8 cellular contexts compared by ENCODE assay signal in genomic region chr9:34457266-34458012, GRCh38. TPM values are rescaled to one million over a fixed set of nuclear protein-coding genes. Genes with fewer than 3 reads are reported as not detected.
DNase-seq lines count a peak whose midpoint lies in the region; ATAC-seq and TF ChIP-seq lines count a peak whose summit lies in the region.

No MANE protein-coding gene starts in this region.

- H3K9me3 Mint-ChIP-seq in activated T-cell treated with anti-CD3 and anti-CD28 coated beads, Interleukin-2, amount 50 U/mL, for 4 hours = no peaks in the 10 kb centered on the region

- peak overlapping the region; percentile 72 for H3K9ac ChIP-seq in mucosa of stomach (ENCODE audit: low read length)

- peaks cover 4% of the 10 kb centered on the region for H3K36me3 Mint-ChIP-seq in activated T-cell treated with anti-CD3 and anti-CD28 coated beads, Interleukin-2, amount 50 U/mL, for 4 hours (ENCODE audit: insufficient read depth)

- no peaks in the 10 kb centered on the region for H3K36me3 ChIP-seq in mucosa of stomach (ENCODE audit: control insufficient read depth, insufficient read depth, low read length)
- no peaks in the 10 kb centered on the region for H3K36me3 ChIP-seq in upper lobe of right lung

- intact Hi-C loops in upper lobe of right lung (cut with DNase I) = no loop called here

- H3K4me1 ChIP-seq in mucosa of stomach (ENCODE audit: control insufficient read depth, insufficient read depth, low read length) (peaks cover 23% of the 10 kb centered on the region), upper lobe of right lung (peaks cover 14% of the 10 kb centered on the region)

- peaks cover 33% of the 10 kb centered on the region for H3K4me1 Mint-ChIP-seq in activated T-cell treated with anti-CD3 and anti-CD28 coated beads, Interleukin-2, amount 50 U/mL, for 4 hours (ENCODE audit: low read depth)

- TF ChIP-seq CTCF in fibroblast of mammary gland (conservative IDR thresholded peaks at IDR 0.05; ENCODE audit: control insufficient read depth, insufficient read depth, low read depth, low read length) = no peak
- no peak for TF ChIP-seq CTCF in upper lobe of right lung (IDR thresholded peaks at IDR 0.05)

- H3K4me3 ChIP-seq in fibroblast of mammary gland (ENCODE audit: control insufficient read depth, low read depth, low read length) (peak overlapping the region; percentile 78), mucosa of stomach (ENCODE audit: low read length) (peak overlapping the region; percentile 71), upper lobe of right lung (peak overlapping the region; percentile 82)

- peak overlapping the region; percentile 91 for H3K4me3 Mint-ChIP-seq in activated T-cell treated with anti-CD3 and anti-CD28 coated beads, Interleukin-2, amount 50 U/mL, for 4 hours

- H3K27me3 ChIP-seq in mucosa of stomach (ENCODE audit: control insufficient read depth, insufficient read depth, low read length) (peaks cover 21% of the 10 kb centered on the region), upper lobe of right lung (no peaks in the 10 kb centered on the region)

- DNase-seq in ELF-1 (ENCODE audit: low read depth, low spot score) (peak; percentile 83), NCI-H1105 (lab: John Stamatoyannopoulos, UW) (peak; percentile 24), fibroblast of mammary gland (ENCODE audit: low read depth) (peak; percentile 73), upper lobe of right lung (peak; percentile 77)
- DNase-seq in activated T-cell treated with anti-CD3 and anti-CD28 coated beads, Interleukin-2, amount 50 U/mL, for 4 hours = peak; percentile 4

- ATAC-seq in activated T-cell treated with anti-CD3 and anti-CD28 coated beads, Interleukin-2, amount 50 U/mL, for 4 hours = peak; percentile 4 to 9
- ATAC-seq in upper lobe of right lung = peak; percentile 7
- no peak for ATAC-seq in HG03439 (IDR thresholded peaks at IDR 0.05; ENCODE audit: unreplicated experiment)
- no peak for ATAC-seq in GM21360 (IDR thresholded peaks at IDR 0.05; ENCODE audit: unreplicated experiment)

- H3K27me3 Mint-ChIP-seq in activated T-cell treated with anti-CD3 and anti-CD28 coated beads, Interleukin-2, amount 50 U/mL, for 4 hours (ENCODE audit: low read depth) = no peaks in the 10 kb centered on the region

- no peaks in the 10 kb centered on the region for H3K9me3 ChIP-seq in mucosa of stomach (ENCODE audit: control insufficient read depth, low read length)
- no peaks in the 10 kb centered on the region for H3K9me3 ChIP-seq in upper lobe of right lung

- peak overlapping the region; percentile 63 for H3K27ac ChIP-seq in upper lobe of right lung

RNA-seq across cellular contexts. Expression of gene FAM219A, which starts 0.9 kb away (rescaled TPM):
- 10 to 100 TPM; 23.1 to 31.2 (median 26.4) TPM for total RNA-seq in activated T-cell treated with anti-CD3 and anti-CD28 coated beads, Interleukin-2, amount 50 U/mL, for 4 hours
- total RNA-seq in upper lobe of right lung = 28.8 TPM

RNA-seq across cellular contexts. Expression of gene DNAI1, which starts 1.2 kb away (rescaled TPM):
- total RNA-seq in activated T-cell treated with anti-CD3 and anti-CD28 coated beads, Interleukin-2, amount 50 U/mL, for 4 hours = not detected
- not detected for total RNA-seq in upper lobe of right lung

Comparison
In these comparisons a context has a peak if more than half of its experiments do, and no peak if none do; other contexts are left out.
1. DNase-seq: peak in every context shown above with its lines; median percentile 83 in ELF-1; 77 in upper lobe of right lung; 73 in fibroblast of mammary gland; 24 in NCI-H1105; 4 in activated T-cell treated with anti-CD3 and anti-CD28 coated beads, Interleukin-2, amount 50 U/mL, for 4 hours.
2. ATAC-seq: peak in activated T-cell treated with anti-CD3 and anti-CD28 coated beads, Interleukin-2, amount 50 U/mL, for 4 hours (2 of 2) and upper lobe of right lung (single experiment); none in HG03439 (single experiment) and GM21360 (single experiment).
3. Peak in every context shown above with its lines, with median percentiles within 50 percentile points of each other: H3K4me3 ChIP-seq.